9 cellular contexts compared by ENCODE assay signal in genomic region chr3:196967412-196968232, GRCh38. TPM values are rescaled to one million over a fixed set of nuclear protein-coding genes. Genes with fewer than 3 reads are reported as not detected.
DNase-seq lines count a peak whose midpoint lies in the region; ATAC-seq and TF ChIP-seq lines count a peak whose summit lies in the region.
"Had no signal": no experiment of that assay in that cellular context is flagged by ENCODE, and none has a peak within 500 bp of the region (broad histone marks: within the 10 kb centered on the region; RNA-seq: fewer than 3 reads in every experiment).

No MANE protein-coding gene starts in this region.

- no peak overlapping the region for H3K27ac ChIP-seq in H9 (ENCODE audit: insufficient read length, low read depth, low read length)
- no peak overlapping the region for H3K27ac ChIP-seq in iPS-20b (ENCODE audit: low read length)
- H3K27ac ChIP-seq: cardiac muscle cell had no signal

- intact Hi-C loops in activated CD8-positive, alpha-beta T cell treated with anti-CD3 and anti-CD28 coated beads for 36 hours (cut with micrococcal nuclease), result loop anchor here (5.0 kb wide), 1 partner anchor 130 kb away; no protein-coding TSS in a partner anchor

- H3K4ac ChIP-seq in H9 (ENCODE audit: low read depth, low read length), result no peak overlapping the region

- peaks cover 3 to 13% of the 10 kb centered on the region in 2 experiments; a peak in 3 of 4 replicates for H3K4me1 Mint-ChIP-seq in H9
- peaks cover 7% of the 10 kb centered on the region for H3K4me1 Mint-ChIP-seq in activated CD8-positive, alpha-beta T cell treated with anti-CD3 and anti-CD28 coated beads for 36 hours (ENCODE audit: low read depth)
- H3K4me1 Mint-ChIP-seq in stimulated activated memory B cell treated with anti-CD40 and anti-IgM and Interleukin-4, amounts not matched to agents 10 μg/mL and 1 μg/mL and 100 μg/mL, for 72 hours, result peaks cover 51% of the 10 kb centered on the region

- TF ChIP-seq CTCF in H9 (conservative IDR thresholded peaks at IDR 0.05), result no peak
- TF ChIP-seq CTCF in activated CD8-positive, alpha-beta T cell treated with anti-CD3 and anti-CD28 coated beads for 36 hours (IDR thresholded peaks at IDR 0.05), result no peak

- CTCF ChIA-PET in activated CD8-positive, alpha-beta T cell treated with anti-CD3 and anti-CD28 coated beads for 36 hours (lab: Charles Lee), result interaction anchor here (1.2 kb wide), 1 partner anchor 130 kb away, joined by 4 read pairs; no protein-coding TSS in a partner anchor

- H3K79me2 ChIP-seq in H9 (ENCODE audit: insufficient read depth, low read length), result no peaks in the 10 kb centered on the region

- H3K4me3 ChIP-seq in iPS-20b (ENCODE audit: low read length), result peak overlapping the region; percentile 54

- no peak for DNase-seq in H9
- DNase-seq in activated CD8-positive, alpha-beta T cell treated with anti-CD3 and anti-CD28 coated beads for 36 hours, result no peak
- no peak for DNase-seq in stimulated activated CD4-positive, alpha-beta T cell treated with anti-CD3 and anti-CD28 coated beads, Interleukin-4, amount 100 ng/mL, for 1 hour
- DNase-seq: stimulated activated CD4-positive, alpha-beta T cell treated with anti-CD3 and anti-CD28 coated beads, Interleukin-15, amount 100 ng/mL, for 24 hours had no signal

- no peak overlapping the region for H3K9ac ChIP-seq in H9 (ENCODE audit: extremely low read depth, insufficient read length, low read length)
- H3K9ac ChIP-seq in iPS-20b (ENCODE audit: low read depth, low read length), result no peak overlapping the region

- H3K36me3 ChIP-seq in iPS-20b (ENCODE audit: insufficient read depth, low read depth, low read length), result no peaks in the 10 kb centered on the region
- H3K36me3 ChIP-seq: cardiac muscle cell had no signal

- WGBS in H9 (ENCODE audit: extremely low coverage, insufficient read length, low lambda C conversion rate), result no CpG with 5 or more reads among the region's 35 CpGs

- no peak overlapping the region for H3K23ac ChIP-seq in H9 (ENCODE audit: insufficient read length, low read depth, low read length)

- H3T11ph ChIP-seq in H9 (ENCODE audit: low read length), result no peak overlapping the region

- no peaks in the 10 kb centered on the region for H4K20me1 ChIP-seq in H9 (ENCODE audit: control insufficient read depth, insufficient read depth, insufficient read length)

- H3K4me1 ChIP-seq in H9 (ENCODE audit: insufficient read depth, low read length) (no peaks in the 10 kb centered on the region), iPS-20b (ENCODE audit: insufficient read depth, low read length) (no peaks in the 10 kb centered on the region; the same call in 1 of the 2 replicates)

- H3K4me2 ChIP-seq in H9 (ENCODE audit: insufficient read depth, insufficient read length, low read length), result peak overlapping the region; percentile 7

- H4K91ac ChIP-seq in H9 (ENCODE audit: insufficient read length, low read depth, low read length), result no peak overlapping the region

- peaks cover 73% of the 10 kb centered on the region for H3K27me3 Mint-ChIP-seq in H9 (ENCODE audit: low read depth)
- H3K27me3 Mint-ChIP-seq in activated CD8-positive, alpha-beta T cell treated with anti-CD3 and anti-CD28 coated beads for 36 hours, result peaks cover 13% of the 10 kb centered on the region
- peaks cover 7% of the 10 kb centered on the region for H3K27me3 Mint-ChIP-seq in stimulated activated memory B cell treated with anti-CD40 and anti-IgM and Interleukin-4, amounts not matched to agents 10 μg/mL and 1 μg/mL and 100 μg/mL, for 72 hours

- no peak overlapping the region for H2AFZ ChIP-seq in H9 (ENCODE audit: low read length)

- no peak overlapping the region for H2BK20ac ChIP-seq in H9 (ENCODE audit: low read depth, low read length, poor library complexity, severe bottlenecking)

- H3K9me3 Mint-ChIP-seq in H9, result peaks cover 11 to 14% of the 10 kb centered on the region in 2 experiments
- no peaks in the 10 kb centered on the region for H3K9me3 Mint-ChIP-seq in activated CD8-positive, alpha-beta T cell treated with anti-CD3 and anti-CD28 coated beads for 36 hours
- H3K9me3 Mint-ChIP-seq in stimulated activated memory B cell treated with anti-CD40 and anti-IgM and Interleukin-4, amounts not matched to agents 10 μg/mL and 1 μg/mL and 100 μg/mL, for 72 hours, result peaks cover 10% of the 10 kb centered on the region

- H3K9me3 ChIP-seq in H9 (ENCODE audit: control insufficient read depth, low read depth, low read length) (peaks cover 3% of the 10 kb centered on the region), iPS-20b (ENCODE audit: insufficient read depth, low read depth, low read length) (peaks cover 5% of the 10 kb centered on the region)

- no peak overlapping the region for H4K5ac ChIP-seq in H9 (ENCODE audit: insufficient read length, low read depth, low read length)

- H3K18ac ChIP-seq in H9 (ENCODE audit: insufficient read length, low read depth, low read length), result no peak overlapping the region

- H2BK5ac ChIP-seq in H9 (ENCODE audit: insufficient read length, low read length), result no peak overlapping the region

- no peaks in the 10 kb centered on the region for H3K23me2 ChIP-seq in H9 (ENCODE audit: insufficient read length, low read depth, low read length, poor library complexity, severe bottlenecking)

- H3K36me3 Mint-ChIP-seq in H9 (ENCODE audit: insufficient read depth in 1 of 3, low read depth in 3 of 3), result peaks cover 0 to 8% (median 4%) of the 10 kb centered on the region in 3 experiments; a peak in 2 of 7 replicates
- H3K36me3 Mint-ChIP-seq in activated CD8-positive, alpha-beta T cell treated with anti-CD3 and anti-CD28 coated beads for 36 hours (ENCODE audit: low read depth), result no peaks in the 10 kb centered on the region
- H3K36me3 Mint-ChIP-seq in stimulated activated memory B cell treated with anti-CD40 and anti-IgM and Interleukin-4, amounts not matched to agents 10 μg/mL and 1 μg/mL and 100 μg/mL, for 72 hours, result peaks cover 23% of the 10 kb centered on the region

- H2BK12ac ChIP-seq in H9 (ENCODE audit: insufficient read length, low read depth, low read length), result no peak overlapping the region

- H3K79me1 ChIP-seq in H9 (ENCODE audit: insufficient read depth, low read depth, low read length, poor library complexity, severe bottlenecking), result no peaks in the 10 kb centered on the region

- ATAC-seq in activated CD8-positive, alpha-beta T cell treated with anti-CD3 and anti-CD28 coated beads for 36 hours, result no peak
- ATAC-seq in stimulated activated memory B cell treated with anti-CD40 and anti-IgM and Interleukin-4, amounts not matched to agents 10 μg/mL and 1 μg/mL and 100 μg/mL, for 72 hours, result no peak
- no peak for ATAC-seq in GM21717 (IDR thresholded peaks at IDR 0.05; ENCODE audit: unreplicated experiment)
- no peak for ATAC-seq in HG03097 (IDR thresholded peaks at IDR 0.05; ENCODE audit: low FRiP score, unreplicated experiment)

- POLR2A ChIA-PET in activated CD8-positive, alpha-beta T cell treated with anti-CD3 and anti-CD28 coated beads for 36 hours (lab: Charles Lee), result interaction anchor here (1.2 kb wide), 1 partner anchor 9 kb away, joined by 3 read pairs; no protein-coding TSS in a partner anchor

- no peak overlapping the region for H2BK15ac ChIP-seq in H9 (ENCODE audit: low read depth, low read length)

- H3K27me3 ChIP-seq in H9 (ENCODE audit: insufficient read depth, low read length), result peaks cover 41% of the 10 kb centered on the region
- H3K27me3 ChIP-seq in iPS-20b (ENCODE audit: insufficient read depth, low read length), result peaks cover 80% of the 10 kb centered on the region

- H3K4me3 Mint-ChIP-seq in H9, result peak overlapping the region; percentile 30 to 80
- peak overlapping the region; percentile 65 for H3K4me3 Mint-ChIP-seq in activated CD8-positive, alpha-beta T cell treated with anti-CD3 and anti-CD28 coated beads for 36 hours
- peak overlapping the region; percentile 63 for H3K4me3 Mint-ChIP-seq in stimulated activated memory B cell treated with anti-CD40 and anti-IgM and Interleukin-4, amounts not matched to agents 10 μg/mL and 1 μg/mL and 100 μg/mL, for 72 hours

- H3K27ac Mint-ChIP-seq in H9, result no peak overlapping the region
- no peak overlapping the region for H3K27ac Mint-ChIP-seq in activated CD8-positive, alpha-beta T cell treated with anti-CD3 and anti-CD28 coated beads for 36 hours
- no peak overlapping the region for H3K27ac Mint-ChIP-seq in stimulated activated memory B cell treated with anti-CD40 and anti-IgM and Interleukin-4, amounts not matched to agents 10 μg/mL and 1 μg/mL and 100 μg/mL, for 72 hours

- H3K56ac ChIP-seq in H9 (ENCODE audit: insufficient read length, low read depth, low read length), result no peak overlapping the region

- no peak overlapping the region for H3K14ac ChIP-seq in H9 (ENCODE audit: insufficient read depth, low read length)

- H2BK120ac ChIP-seq in H9 (ENCODE audit: low read depth, low read length, poor library complexity, severe bottlenecking), result no peak overlapping the region

- no peak overlapping the region for H4K8ac ChIP-seq in H9 (replicated peaks; ENCODE audit: insufficient read length, low read depth, low read length)

- H2AK5ac ChIP-seq in H9 (ENCODE audit: insufficient read length, low read length), result no peak overlapping the region

RNA-seq across cellular contexts. Expression of gene PIGZ, which starts 1.0 kb away (rescaled TPM):
- 0.15 and 0.29 TPM in 2 replicates for total RNA-seq in H9 (2021)
- under 1 TPM; 0.27 to 0.76 TPM for total RNA-seq in activated CD8-positive, alpha-beta T cell treated with anti-CD3 and anti-CD28 coated beads for 36 hours

RNA-seq across cellular contexts. Expression of gene NCBP2, which starts 25.3 kb away (rescaled TPM):
- total RNA-seq in H9 (2021), result 118 and 120 TPM in 2 replicates
- total RNA-seq in activated CD8-positive, alpha-beta T cell treated with anti-CD3 and anti-CD28 coated beads for 36 hours, result 100 to 1,000 TPM; 107 to 111 TPM
